Comparison of ENCODE assay signal across 8 cellular contexts in the genomic region with DNA sequence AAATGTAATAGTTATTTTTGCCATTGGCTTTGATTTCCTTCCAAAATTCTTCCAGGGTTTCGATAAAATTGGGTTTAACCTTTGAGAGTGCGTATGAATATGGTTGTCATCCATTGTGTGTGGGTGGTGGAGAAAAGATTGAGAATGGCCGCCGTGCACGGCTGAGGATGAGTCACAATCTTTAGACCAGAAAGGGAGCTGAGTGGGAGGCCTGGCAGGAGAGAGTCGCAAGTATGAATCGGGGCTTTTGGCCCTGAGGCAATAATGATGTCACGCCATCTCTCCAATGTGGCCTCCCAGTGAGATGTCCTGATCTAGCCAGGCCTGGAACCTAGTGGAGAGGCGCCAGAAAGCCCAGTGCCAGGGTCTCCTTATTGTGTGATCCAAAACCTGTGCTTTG. TPM values are rescaled to one million over a fixed set of nuclear protein-coding genes. Genes with fewer than 3 reads are reported as not detected.
DNase-seq lines count a peak whose midpoint lies in the region; ATAC-seq lines count a peak whose summit lies in the region.

No MANE protein-coding gene starts in this region.

- H3K4me3 ChIP-seq in right cardiac atrium (ENCODE audit: low read length) = no peak overlapping the region

- H3K4me1 ChIP-seq in right cardiac atrium (ENCODE audit: control insufficient read depth, insufficient read depth, low read length) = no peaks in the 10 kb centered on the region

- H3K4me3 Mint-ChIP-seq in activated T-helper 17 cell treated with anti-CD3 and anti-CD28 coated beads, Interleukin-2, amount 50 U/mL, for 72 hours = peak overlapping the region; percentile 48
- H3K4me3 Mint-ChIP-seq in stimulated activated naive CD8-positive, alpha-beta T cell treated with anti-CD3 and anti-CD28 coated beads, Interleukin-15, amount 100 ng/mL, for 72 hours = no peak overlapping the region
- H3K4me3 Mint-ChIP-seq in T-cell = no peak overlapping the region

- intact Hi-C loops in right cardiac atrium (cut with DNase I) = loop anchor here in 3 of 4 donors (5.0 to 10.0 kb wide), 3 partner anchors 40 to 332 kb away; no protein-coding TSS in a partner anchor

- POLR2A ChIA-PET in T-cell (lab: Charles Lee) = no interaction called here

- H3K27me3 Mint-ChIP-seq in activated T-helper 17 cell treated with anti-CD3 and anti-CD28 coated beads, Interleukin-2, amount 50 U/mL, for 72 hours = no peaks in the 10 kb centered on the region
- H3K27me3 Mint-ChIP-seq in stimulated activated naive CD8-positive, alpha-beta T cell treated with anti-CD3 and anti-CD28 coated beads, Interleukin-15, amount 100 ng/mL, for 72 hours = peaks cover 8% of the 10 kb centered on the region
- H3K27me3 Mint-ChIP-seq in T-cell = no peaks in the 10 kb centered on the region

- WGBS in right cardiac atrium = 45% methylated on average over 9 of the region's 9 CpGs

- no peak overlapping the region for H3K27ac ChIP-seq in right cardiac atrium (ENCODE audit: low read length)

- CTCF ChIA-PET in T-cell (lab: Charles Lee) = interaction anchor here (0.6 kb wide), 2 partner anchors 19 to 20 kb away, joined by 4 to 9 read pairs; no protein-coding TSS in a partner anchor

- peaks cover 21% of the 10 kb centered on the region for H3K4me1 Mint-ChIP-seq in activated T-helper 17 cell treated with anti-CD3 and anti-CD28 coated beads, Interleukin-2, amount 50 U/mL, for 72 hours
- H3K4me1 Mint-ChIP-seq in stimulated activated naive CD8-positive, alpha-beta T cell treated with anti-CD3 and anti-CD28 coated beads, Interleukin-15, amount 100 ng/mL, for 72 hours = peaks cover 26% of the 10 kb centered on the region
- H3K4me1 Mint-ChIP-seq in T-cell = peaks cover 2 to 5% (median 3%) of the 10 kb centered on the region in 3 donors

- peak; percentile 80 to 87 for ATAC-seq in activated CD4-positive, CD25-positive, alpha-beta regulatory T cell treated with anti-CD3 and anti-CD28 coated beads, Interleukin-2, amount 50 U/mL, for 24 hours
- ATAC-seq in activated T-helper 17 cell treated with anti-CD3 and anti-CD28 coated beads, Interleukin-2, amount 50 U/mL, for 72 hours (replicated peaks) = peak; percentile 93
- ATAC-seq in right cardiac atrium (peak; percentile 69 to 84), T-cell (replicated peaks in 1 of 4) (no peak), HG03469 (IDR thresholded peaks at IDR 0.05; ENCODE audit: unreplicated experiment) (no peak), HG03460 (IDR thresholded peaks at IDR 0.05; ENCODE audit: unreplicated experiment) (no peak)
- ATAC-seq in stimulated activated naive CD8-positive, alpha-beta T cell treated with anti-CD3 and anti-CD28 coated beads, Interleukin-15, amount 100 ng/mL, for 72 hours = peak; percentile 62

- H3K27me3 ChIP-seq in right cardiac atrium (ENCODE audit: control insufficient read depth, insufficient read depth) = no peaks in the 10 kb centered on the region

- no peaks in the 10 kb centered on the region for H3K9me3 ChIP-seq in right cardiac atrium (ENCODE audit: control insufficient read depth, low read length)

- no peaks in the 10 kb centered on the region for H3K9me3 Mint-ChIP-seq in activated T-helper 17 cell treated with anti-CD3 and anti-CD28 coated beads, Interleukin-2, amount 50 U/mL, for 72 hours
- H3K9me3 Mint-ChIP-seq in stimulated activated naive CD8-positive, alpha-beta T cell treated with anti-CD3 and anti-CD28 coated beads, Interleukin-15, amount 100 ng/mL, for 72 hours = no peaks in the 10 kb centered on the region
- no peaks in the 10 kb centered on the region for H3K9me3 Mint-ChIP-seq in T-cell

- H3K36me3 Mint-ChIP-seq in activated T-helper 17 cell treated with anti-CD3 and anti-CD28 coated beads, Interleukin-2, amount 50 U/mL, for 72 hours (ENCODE audit: low read depth) = no peaks in the 10 kb centered on the region
- no peaks in the 10 kb centered on the region for H3K36me3 Mint-ChIP-seq in T-cell

- DNase-seq in activated CD4-positive, CD25-positive, alpha-beta regulatory T cell (lab: John Stamatoyannopoulos, UW) = no peak
- DNase-seq in right cardiac atrium (peak; percentile 62 to 87 (median 80)), T-cell (no peak)
- peak in 1 of 2 donors; percentile 25 for DNase-seq in stimulated activated naive CD8-positive, alpha-beta T cell treated with anti-CD3 and anti-CD28 coated beads, Interleukin-15, amount 100 ng/mL, for 72 hours

- H3K27ac Mint-ChIP-seq in activated T-helper 17 cell treated with anti-CD3 and anti-CD28 coated beads, Interleukin-2, amount 50 U/mL, for 72 hours = peak overlapping the region; percentile 39
- no peak overlapping the region for H3K27ac Mint-ChIP-seq in stimulated activated naive CD8-positive, alpha-beta T cell treated with anti-CD3 and anti-CD28 coated beads, Interleukin-15, amount 100 ng/mL, for 72 hours
- no peak overlapping the region for H3K27ac Mint-ChIP-seq in T-cell

RNA-seq across cellular contexts. Expression of gene SMPD1, which starts 33.1 kb away (rescaled TPM):
- 10 to 100 TPM; 12.9 to 15.2 TPM for total RNA-seq in activated T-helper 17 cell treated with anti-CD3 and anti-CD28 coated beads, Interleukin-2, amount 50 U/mL, for 72 hours
- total RNA-seq in right cardiac atrium (10 to 100 TPM; 60.6 to 67.7 (median 65.0) TPM), T-cell (10 to 100 TPM; 33.5 to 58.3 (median 38.3) TPM)
- 57.9 TPM for polyA plus RNA-seq in right cardiac atrium

RNA-seq across cellular contexts. Expression of gene CAVIN3, which starts 36.9 kb away (rescaled TPM):
- total RNA-seq in activated T-helper 17 cell treated with anti-CD3 and anti-CD28 coated beads, Interleukin-2, amount 50 U/mL, for 72 hours = 10 to 100 TPM in 1 of 2 donors, 1 to 10 TPM in 1; 7.6 to 37.2 TPM
- total RNA-seq in right cardiac atrium = 10 to 100 TPM; 40.4 to 54.2 (median 45.2) TPM
- 72.4 TPM for polyA plus RNA-seq in right cardiac atrium
- under 1 TPM in 2 of 5 donors, not detected in 3; 0.23 to 0.43 TPM for total RNA-seq in T-cell

Comparison
In these comparisons a context has a peak if more than half of its experiments do, and no peak if none do; other contexts are left out.
1. ATAC-seq: peak in activated CD4-positive, CD25-positive, alpha-beta regulatory T cell treated with anti-CD3 and anti-CD28 coated beads, Interleukin-2, amount 50 U/mL, for 24 hours (2 of 2), activated T-helper 17 cell treated with anti-CD3 and anti-CD28 coated beads, Interleukin-2, amount 50 U/mL, for 72 hours (single experiment), right cardiac atrium (2 of 2) and stimulated activated naive CD8-positive, alpha-beta T cell treated with anti-CD3 and anti-CD28 coated beads, Interleukin-15, amount 100 ng/mL, for 72 hours (single experiment); none in T-cell (0 of 4), HG03469 (single experiment) and HG03460 (single experiment).
2. DNase-seq: peak in right cardiac atrium (3 of 3); none in activated CD4-positive, CD25-positive, alpha-beta regulatory T cell (0 of 4) and T-cell (0 of 34).
3. RNA of gene CAVIN3, which starts 36.9 kb away (total RNA-seq): 40.4 to 54.2 TPM in right cardiac atrium and 7.6 to 37.2 TPM in activated T-helper 17 cell treated with anti-CD3 and anti-CD28 coated beads, Interleukin-2, amount 50 U/mL, for 72 hours; 0.23 to 0.43 TPM in T-cell; every median in the first group is over 4 times any median in the second.